ENCODE assay signal across 10 cellular contexts in the genomic region with DNA sequence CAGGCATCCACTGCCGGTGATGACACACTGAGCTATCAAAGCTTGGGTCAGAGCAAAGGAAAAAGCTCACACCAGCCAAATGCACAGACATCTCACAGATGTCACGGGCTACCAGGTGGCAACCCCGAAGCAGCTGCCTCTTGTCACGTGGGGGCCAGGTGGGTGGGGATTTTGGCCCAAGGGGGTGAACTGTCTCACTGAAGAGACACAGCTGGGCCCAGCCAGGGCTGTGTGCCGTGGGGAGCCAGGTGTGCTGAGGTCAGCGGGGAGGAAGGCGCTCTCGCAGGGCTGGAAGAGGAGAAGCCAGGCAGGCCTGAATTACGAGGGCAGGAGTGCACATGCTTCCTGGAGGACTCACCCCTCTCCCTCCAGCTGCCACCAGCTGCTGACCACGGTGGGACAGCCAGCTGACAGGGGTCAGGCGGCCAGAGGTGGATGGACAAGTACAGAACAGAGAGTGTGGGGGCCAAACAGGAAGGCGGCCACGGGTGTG. TPM values are rescaled to one million over a fixed set of nuclear protein-coding genes. Genes with fewer than 3 reads are reported as not detected.
A peak's percentile ranks its signal among the peaks of the same experiment; 100 is the strongest.
DNase-seq lines count a peak whose midpoint lies in the region; ATAC-seq, FAIRE-seq and TF ChIP-seq lines count a peak whose summit lies in the region.
"Had no signal": no experiment of that assay in that cellular context is flagged by ENCODE, and none has a peak within 500 bp of the region (broad histone marks: within the 10 kb centered on the region; RNA-seq: fewer than 3 reads in every experiment).

No MANE protein-coding gene starts in this region.

- no peaks in the 10 kb centered on the region for H3K36me3 Mint-ChIP-seq in activated CD4-positive, alpha-beta T cell treated with anti-CD3 and anti-CD28 coated beads for 36 hours (ENCODE audit: low read depth)

- no peak for TF ChIP-seq POLR2A in spleen (IDR thresholded peaks at IDR 0.05)
- no peak for TF ChIP-seq POLR2A in erythroblast (IDR thresholded peaks at IDR 0.05; ENCODE audit: low read length)

- H3K9me3 ChIP-seq in WERI-Rb-1 (ENCODE audit: severe bottlenecking), result no peaks in the 10 kb centered on the region
- H3K9me3 ChIP-seq in spleen, result no peaks in the 10 kb centered on the region
- H3K9me3 ChIP-seq: thoracic aorta had no signal

- CTCF ChIA-PET in activated CD4-positive, alpha-beta T cell treated with anti-CD3 and anti-CD28 coated beads for 36 hours (lab: Charles Lee), result interaction anchor here (0.6 kb wide), 1 partner anchor 157 kb away, joined by 3 read pairs; no protein-coding TSS in a partner anchor

- FAIRE-seq in RCC 7860 (lab: Jason Lieb, UNC), result no peak

- no peak overlapping the region for H3K4me3 Mint-ChIP-seq in activated CD4-positive, alpha-beta T cell treated with anti-CD3 and anti-CD28 coated beads for 36 hours

- 59 to 70% (median 62%) methylated on average over 11 to 13 of the region's 13 CpGs for WGBS in spleen, 5 donors

- ATAC-seq in HG03135 (IDR thresholded peaks at IDR 0.05; ENCODE audit: unreplicated experiment), result peak; percentile 75
- no peak for ATAC-seq in activated CD4-positive, alpha-beta T cell treated with anti-CD3 and anti-CD28 coated beads for 36 hours
- ATAC-seq: PC-3 had no signal

- H3K27me3 ChIP-seq in WERI-Rb-1 (ENCODE audit: insufficient read depth, low read depth, severe bottlenecking) (no peaks in the 10 kb centered on the region), spleen (replicated peaks in 1 of 7) (peaks cover 0 to 4% (median 0%) of the 10 kb centered on the region in 7 donors)

- no peaks in the 10 kb centered on the region for H3K4me1 Mint-ChIP-seq in activated CD4-positive, alpha-beta T cell treated with anti-CD3 and anti-CD28 coated beads for 36 hours

- H3K27me3 Mint-ChIP-seq in activated CD4-positive, alpha-beta T cell treated with anti-CD3 and anti-CD28 coated beads for 36 hours, result no peaks in the 10 kb centered on the region

- no peak for TF ChIP-seq CTCF in WERI-Rb-1 (IDR thresholded peaks at IDR 0.05; ENCODE audit: low read depth, low read length)
- TF ChIP-seq CTCF in spleen (IDR thresholded peaks at IDR 0.05 in 8 of 11, conservative IDR thresholded peaks at IDR 0.05 in 3 of 11), result no peak

- no peaks in the 10 kb centered on the region for H3K36me3 ChIP-seq in WERI-Rb-1
- H3K36me3 ChIP-seq in spleen, result no peaks in the 10 kb centered on the region
- H3K36me3 ChIP-seq: thoracic aorta had no signal

- H3K9me3 Mint-ChIP-seq in activated CD4-positive, alpha-beta T cell treated with anti-CD3 and anti-CD28 coated beads for 36 hours (ENCODE audit: low read depth), result no peaks in the 10 kb centered on the region

- POLR2A ChIA-PET in activated CD4-positive, alpha-beta T cell treated with anti-CD3 and anti-CD28 coated beads for 36 hours (lab: Charles Lee), result no interaction called here

- no peak overlapping the region; the same call in 1 of the 2 replicates for H3K27ac ChIP-seq in WERI-Rb-1
- peak overlapping the region in 1 of 8 donors; percentile 22 for H3K27ac ChIP-seq in spleen
- H3K27ac ChIP-seq: thoracic aorta had no signal

- DNase-seq in NCI-H1417 (lab: John Stamatoyannopoulos, UW) (peak; percentile 85 to 92 (median 87)), NCI-H1417 treated with DMSO at 0.1 percent for 48 hours (lab: John Stamatoyannopoulos, UW) (no peak), WERI-Rb-1 (peak; percentile 54), spleen (peak; percentile 85), RCC 7860 (ENCODE audit: low spot score) (no peak), erythroblast (lab: John Stamatoyannopoulos, UW) (no peak)
- DNase-seq in activated CD4-positive, alpha-beta T cell treated with anti-CD3 and anti-CD28 coated beads for 36 hours, result no peak
- DNase-seq: PC-3 had no signal

- H3K4me1 ChIP-seq in spleen, result peaks cover 0 to 16% (median 10%) of the 10 kb centered on the region in 6 donors

- H3K4me3 ChIP-seq in WERI-Rb-1 (ENCODE audit: low read depth, low read length), result no peak overlapping the region
- H3K4me3 ChIP-seq in spleen, result no peak overlapping the region
- H3K4me3 ChIP-seq: thoracic aorta had no signal

- intact Hi-C loops in spleen (cut with DNase I; ENCODE audit: low total_unique reads), result no loop called here
- intact Hi-C loops in activated CD4-positive, alpha-beta T cell treated with anti-CD3 and anti-CD28 coated beads for 36 hours (cut with DNase I, micrococcal nuclease), result no loop called here

- no peak overlapping the region for H3K27ac Mint-ChIP-seq in activated CD4-positive, alpha-beta T cell treated with anti-CD3 and anti-CD28 coated beads for 36 hours

RNA-seq across cellular contexts. Expression of gene KCNN3, which starts 32.4 kb away (rescaled TPM):
- 10 to 100 TPM in 3 of 7 donors, 1 to 10 TPM in 4; 3.8 to 15.1 (median 10.0) TPM for total RNA-seq in spleen
- under 1 TPM; 0.13 to 0.54 (median 0.53) TPM for polyA plus RNA-seq in spleen
- total RNA-seq in activated CD4-positive, alpha-beta T cell treated with anti-CD3 and anti-CD28 coated beads for 36 hours, result under 1 TPM; 0.18 to 0.25 TPM

Comparison
In these comparisons a context has a peak if more than half of its experiments do, and no peak if none do; other contexts are left out.
1. DNase-seq: peak in NCI-H1417 (3 of 3), WERI-Rb-1 (single experiment) and spleen (single experiment); none in NCI-H1417 treated with DMSO at 0.1 percent for 48 hours (single experiment), RCC 7860 (single experiment), activated CD4-positive, alpha-beta T cell treated with anti-CD3 and anti-CD28 coated beads for 36 hours (single experiment) and erythroblast (0 of 2).